Comparison of ENCODE assay signal across 1 cellular context in the genomic region with DNA sequence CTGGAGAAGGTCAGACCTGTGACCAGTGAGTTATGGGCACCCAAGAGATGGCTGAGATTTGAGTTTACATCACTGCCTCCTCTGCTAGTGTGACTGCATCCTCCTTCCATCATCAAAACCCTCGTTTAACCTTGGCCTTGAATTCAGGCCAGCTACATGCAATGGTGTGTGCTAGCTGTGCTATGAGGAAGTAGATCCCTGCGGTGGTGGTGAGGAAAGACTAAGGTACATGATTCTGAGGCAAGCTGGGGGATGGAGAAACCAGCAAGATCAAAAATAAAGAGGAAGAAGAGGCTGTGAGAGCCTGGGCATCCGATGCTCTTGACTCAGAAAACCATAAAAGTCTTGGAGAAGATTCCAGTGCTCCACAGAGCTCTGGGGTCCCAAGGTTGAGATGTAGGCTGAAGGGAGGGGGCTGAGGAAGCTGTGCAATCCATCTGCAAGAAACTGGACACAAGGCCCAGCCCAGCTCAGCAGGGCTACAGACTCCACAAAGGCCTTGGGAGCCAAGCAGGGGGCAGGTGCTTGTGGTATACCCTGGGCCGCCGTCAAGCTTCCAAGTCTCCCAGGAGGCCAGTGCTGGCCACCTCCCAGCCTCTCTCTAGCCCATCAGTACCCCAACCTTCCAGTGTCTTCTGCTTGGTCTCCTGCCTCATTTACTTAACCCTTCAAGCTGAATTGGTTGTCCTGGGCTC.
TF ChIP-seq lines count a peak whose summit lies in the region.

No MANE protein-coding gene starts in this region.

TF ChIP-seq in H1, 55 proteins besides CTCF, POLR2A, EP300 and RAD21:
- TF ChIP-seq SIN3A (conservative IDR thresholded peaks at IDR 0.05 in 1 of 2, IDR thresholded peaks at IDR 0.05 in 1 of 2; ENCODE audit: low read depth in 1 of 2, low read length in 2 of 2) (no peak), SIX5 (IDR thresholded peaks at IDR 0.05; ENCODE audit: low read depth, low read length) (no peak), PHF8 (conservative IDR thresholded peaks at IDR 0.05; ENCODE audit: low read depth, low read length) (no peak), RNF2 (IDR thresholded peaks at IDR 0.05; ENCODE audit: borderline replicate concordance, low read depth, low read length, missing control alignments, poor library complexity, severe bottlenecking) (no peak), RXRA (IDR thresholded peaks at IDR 0.05; ENCODE audit: insufficient read depth, low read depth, low read length) (no peak), TCF12 (IDR thresholded peaks at IDR 0.05; ENCODE audit: low read depth, low read length) (no peak), KDM1A (IDR thresholded peaks at IDR 0.05; ENCODE audit: borderline replicate concordance, low read length) (no peak), SP2 (IDR thresholded peaks at IDR 0.05; ENCODE audit: low read length) (no peak), EZH2 (IDR thresholded peaks at IDR 0.05; ENCODE audit: low read depth, low read length, severe bottlenecking) (no peak), CREB1 (IDR thresholded peaks at IDR 0.05) (no peak), CTBP2 (IDR thresholded peaks at IDR 0.05; ENCODE audit: borderline replicate concordance, insufficient read depth, insufficient read length, low read length) (no peak), GABPA (IDR thresholded peaks at IDR 0.05; ENCODE audit: borderline replicate concordance, insufficient read depth, low read length) (no peak), SP4 (IDR thresholded peaks at IDR 0.05; ENCODE audit: low read length) (no peak), FOSL1 (IDR thresholded peaks at IDR 0.05; ENCODE audit: insufficient read depth, low read depth, low read length) (no peak), CHD2 (IDR thresholded peaks at IDR 0.05; ENCODE audit: low read length) (no peak), HDAC2 (IDR thresholded peaks at IDR 0.05; ENCODE audit: borderline replicate concordance in 1 of 2, low read depth in 2 of 2, low read length in 2 of 2) (no peak)
- TF ChIP-seq, protein P1, sequence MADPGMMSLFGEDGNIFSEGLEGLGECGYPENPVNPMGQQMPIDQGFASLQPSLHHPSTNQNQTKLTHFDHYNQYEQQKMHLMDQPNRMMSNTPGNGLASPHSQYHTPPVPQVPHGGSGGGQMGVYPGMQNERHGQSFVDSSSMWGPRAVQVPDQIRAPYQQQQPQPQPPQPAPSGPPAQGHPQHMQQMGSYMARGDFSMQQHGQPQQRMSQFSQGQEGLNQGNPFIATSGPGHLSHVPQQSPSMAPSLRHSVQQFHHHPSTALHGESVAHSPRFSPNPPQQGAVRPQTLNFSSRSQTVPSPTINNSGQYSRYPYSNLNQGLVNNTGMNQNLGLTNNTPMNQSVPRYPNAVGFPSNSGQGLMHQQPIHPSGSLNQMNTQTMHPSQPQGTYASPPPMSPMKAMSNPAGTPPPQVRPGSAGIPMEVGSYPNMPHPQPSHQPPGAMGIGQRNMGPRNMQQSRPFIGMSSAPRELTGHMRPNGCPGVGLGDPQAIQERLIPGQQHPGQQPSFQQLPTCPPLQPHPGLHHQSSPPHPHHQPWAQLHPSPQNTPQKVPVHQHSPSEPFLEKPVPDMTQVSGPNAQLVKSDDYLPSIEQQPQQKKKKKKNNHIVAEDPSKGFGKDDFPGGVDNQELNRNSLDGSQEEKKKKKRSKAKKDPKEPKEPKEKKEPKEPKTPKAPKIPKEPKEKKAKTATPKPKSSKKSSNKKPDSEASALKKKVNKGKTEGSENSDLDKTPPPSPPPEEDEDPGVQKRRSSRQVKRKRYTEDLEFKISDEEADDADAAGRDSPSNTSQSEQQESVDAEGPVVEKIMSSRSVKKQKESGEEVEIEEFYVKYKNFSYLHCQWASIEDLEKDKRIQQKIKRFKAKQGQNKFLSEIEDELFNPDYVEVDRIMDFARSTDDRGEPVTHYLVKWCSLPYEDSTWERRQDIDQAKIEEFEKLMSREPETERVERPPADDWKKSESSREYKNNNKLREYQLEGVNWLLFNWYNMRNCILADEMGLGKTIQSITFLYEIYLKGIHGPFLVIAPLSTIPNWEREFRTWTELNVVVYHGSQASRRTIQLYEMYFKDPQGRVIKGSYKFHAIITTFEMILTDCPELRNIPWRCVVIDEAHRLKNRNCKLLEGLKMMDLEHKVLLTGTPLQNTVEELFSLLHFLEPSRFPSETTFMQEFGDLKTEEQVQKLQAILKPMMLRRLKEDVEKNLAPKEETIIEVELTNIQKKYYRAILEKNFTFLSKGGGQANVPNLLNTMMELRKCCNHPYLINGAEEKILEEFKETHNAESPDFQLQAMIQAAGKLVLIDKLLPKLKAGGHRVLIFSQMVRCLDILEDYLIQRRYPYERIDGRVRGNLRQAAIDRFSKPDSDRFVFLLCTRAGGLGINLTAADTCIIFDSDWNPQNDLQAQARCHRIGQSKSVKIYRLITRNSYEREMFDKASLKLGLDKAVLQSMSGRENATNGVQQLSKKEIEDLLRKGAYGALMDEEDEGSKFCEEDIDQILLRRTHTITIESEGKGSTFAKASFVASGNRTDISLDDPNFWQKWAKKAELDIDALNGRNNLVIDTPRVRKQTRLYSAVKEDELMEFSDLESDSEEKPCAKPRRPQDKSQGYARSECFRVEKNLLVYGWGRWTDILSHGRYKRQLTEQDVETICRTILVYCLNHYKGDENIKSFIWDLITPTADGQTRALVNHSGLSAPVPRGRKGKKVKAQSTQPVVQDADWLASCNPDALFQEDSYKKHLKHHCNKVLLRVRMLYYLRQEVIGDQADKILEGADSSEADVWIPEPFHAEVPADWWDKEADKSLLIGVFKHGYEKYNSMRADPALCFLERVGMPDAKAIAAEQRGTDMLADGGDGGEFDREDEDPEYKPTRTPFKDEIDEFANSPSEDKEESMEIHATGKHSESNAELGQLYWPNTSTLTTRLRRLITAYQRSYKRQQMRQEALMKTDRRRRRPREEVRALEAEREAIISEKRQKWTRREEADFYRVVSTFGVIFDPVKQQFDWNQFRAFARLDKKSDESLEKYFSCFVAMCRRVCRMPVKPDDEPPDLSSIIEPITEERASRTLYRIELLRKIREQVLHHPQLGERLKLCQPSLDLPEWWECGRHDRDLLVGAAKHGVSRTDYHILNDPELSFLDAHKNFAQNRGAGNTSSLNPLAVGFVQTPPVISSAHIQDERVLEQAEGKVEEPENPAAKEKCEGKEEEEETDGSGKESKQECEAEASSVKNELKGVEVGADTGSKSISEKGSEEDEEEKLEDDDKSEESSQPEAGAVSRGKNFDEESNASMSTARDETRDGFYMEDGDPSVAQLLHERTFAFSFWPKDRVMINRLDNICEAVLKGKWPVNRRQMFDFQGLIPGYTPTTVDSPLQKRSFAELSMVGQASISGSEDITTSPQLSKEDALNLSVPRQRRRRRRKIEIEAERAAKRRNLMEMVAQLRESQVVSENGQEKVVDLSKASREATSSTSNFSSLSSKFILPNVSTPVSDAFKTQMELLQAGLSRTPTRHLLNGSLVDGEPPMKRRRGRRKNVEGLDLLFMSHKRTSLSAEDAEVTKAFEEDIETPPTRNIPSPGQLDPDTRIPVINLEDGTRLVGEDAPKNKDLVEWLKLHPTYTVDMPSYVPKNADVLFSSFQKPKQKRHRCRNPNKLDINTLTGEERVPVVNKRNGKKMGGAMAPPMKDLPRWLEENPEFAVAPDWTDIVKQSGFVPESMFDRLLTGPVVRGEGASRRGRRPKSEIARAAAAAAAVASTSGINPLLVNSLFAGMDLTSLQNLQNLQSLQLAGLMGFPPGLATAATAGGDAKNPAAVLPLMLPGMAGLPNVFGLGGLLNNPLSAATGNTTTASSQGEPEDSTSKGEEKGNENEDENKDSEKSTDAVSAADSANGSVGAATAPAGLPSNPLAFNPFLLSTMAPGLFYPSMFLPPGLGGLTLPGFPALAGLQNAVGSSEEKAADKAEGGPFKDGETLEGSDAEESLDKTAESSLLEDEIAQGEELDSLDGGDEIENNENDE (IDR thresholded peaks at IDR 0.05; ENCODE audit: insufficient replicate concordance, low read length): no peak
- TF ChIP-seq, protein P2, sequence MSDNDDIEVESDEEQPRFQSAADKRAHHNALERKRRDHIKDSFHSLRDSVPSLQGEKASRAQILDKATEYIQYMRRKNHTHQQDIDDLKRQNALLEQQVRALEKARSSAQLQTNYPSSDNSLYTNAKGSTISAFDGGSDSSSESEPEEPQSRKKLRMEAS (IDR thresholded peaks at IDR 0.05): no peak
